ENCODE assay signal across 24 cellular contexts in the genomic region with DNA sequence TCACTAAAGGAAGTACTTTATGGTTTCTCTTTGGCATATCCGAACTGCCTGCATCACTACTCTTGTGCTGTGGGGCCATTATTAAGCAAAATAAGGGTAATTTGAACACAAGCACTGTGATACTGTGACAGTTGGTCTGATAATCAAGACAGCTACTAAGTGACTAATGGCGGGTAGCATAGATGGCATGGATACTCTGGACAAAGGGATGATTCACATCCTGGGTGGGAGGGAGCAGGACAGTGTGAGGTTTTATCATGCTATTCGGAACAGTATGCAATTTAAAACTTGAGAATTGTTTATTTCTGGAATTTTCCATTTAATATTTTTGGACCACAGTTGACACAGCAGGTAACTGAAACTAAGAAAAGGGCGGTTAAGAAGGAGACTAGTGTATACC. TPM values are rescaled to one million over a fixed set of nuclear protein-coding genes. Genes with fewer than 3 reads are reported as not detected.
A peak's percentile ranks its signal among the peaks of the same experiment; 100 is the strongest.
DNase-seq lines count a peak whose midpoint lies in the region; FAIRE-seq and TF ChIP-seq lines count a peak whose summit lies in the region.
"Had no signal": no experiment of that assay in that cellular context is flagged by ENCODE, and none has a peak within 500 bp of the region (broad histone marks: within the 10 kb centered on the region; RNA-seq: fewer than 3 reads in every experiment).

No MANE protein-coding gene starts in this region.

- H3K27ac ChIP-seq in astrocyte (ENCODE audit: low read depth, low read length): no peak overlapping the region
- H3K27ac ChIP-seq: SK-N-MC had no signal

- FAIRE-seq in astrocyte (lab: Jason Lieb, UNC): peak; percentile 13
- FAIRE-seq: colon, endothelial cell of umbilical vein, GM12878, H1, islet of Langerhans had no signal

- peak; percentile 3 for DNase-seq in Caki2 (ENCODE audit: low read depth)
- peak; percentile 78 for DNase-seq in LHCN-M2 (ENCODE audit: low read depth)
- peak; percentile 34 for DNase-seq in astrocyte (ENCODE audit: low read depth)
- peak; percentile 56 for DNase-seq in kidney tubule cell (ENCODE audit: low spot score)
- no peak for DNase-seq in activated T-helper 1 cell treated with anti-CD3 and anti-CD28 coated beads, Interleukin-12 subunit alpha, Interleukin-12 subunit beta, Interleukin-2, Interleukin-4 antibody, amounts not matched to agents 30 ng/mL and 10 ng/mL and 1 ng/mL, durations not matched to agents 14 hours and 24 hours and 36 hours (ENCODE audit: low spot score)
- no peak for DNase-seq in activated naive CD8-positive, alpha-beta T cell treated with anti-CD3 and anti-CD28 coated beads for 36 hours
- DNase-seq in germinal center (ENCODE audit: low spot score): no peak
- DNase-seq in NCI-H146 treated with DMSO at 0.1 percent for 48 hours (lab: John Stamatoyannopoulos, UW; ENCODE audit: unreplicated experiment): no peak
- DNase-seq: activated CD4-positive, alpha-beta memory T cell treated with anti-CD3 and anti-CD28 coated beads, Interleukin-2, amount 10 ng/mL, durations not matched to agents 7 days and 5 days; head of caudate nucleus; mesendoderm; MV-4-11; NCI-H2029 treated with DMSO at 0.1 percent for 48 hours; NCI-H524; retina; stimulated activated CD4-positive, alpha-beta T cell treated with anti-CD3 and anti-CD28 coated beads, Interleukin-15, amount 100 ng/mL, for 24 hours had no signal

- no peak overlapping the region for H2AFZ ChIP-seq in astrocyte (ENCODE audit: low read depth, low read length)

- in situ Hi-C loops in Caki2 (cut with HindIII; ENCODE audit: low pct_unique_long_range_greater_than_20kb, low sequenced_read_pairs): no loop called here

- TF ChIP-seq CTCF in astrocyte (IDR thresholded peaks at IDR 0.05; ENCODE audit: insufficient read depth, low read depth, low read length): no peak

- peaks cover 4% of the 10 kb centered on the region for H3K4me1 Mint-ChIP-seq in astrocyte (ENCODE audit: low read depth, unreplicated experiment)
- H3K4me1 Mint-ChIP-seq in activated T-helper 1 cell treated with anti-CD3 and anti-CD28 coated beads, Interleukin-12 subunit alpha, Interleukin-12 subunit beta, Interleukin-2, Interleukin-4 antibody, amounts not matched to agents 30 ng/mL and 10 ng/mL and 1 ng/mL, durations not matched to agents 14 hours and 24 hours and 36 hours (ENCODE audit: low read depth): no peaks in the 10 kb centered on the region
- no peaks in the 10 kb centered on the region for H3K4me1 Mint-ChIP-seq in activated naive CD8-positive, alpha-beta T cell treated with anti-CD3 and anti-CD28 coated beads for 36 hours
- H3K4me1 Mint-ChIP-seq: activated CD4-positive, alpha-beta memory T cell treated with anti-CD3 and anti-CD28 coated beads, Interleukin-2, amount 10 ng/mL, durations not matched to agents 7 days and 5 days had no signal

- no peaks in the 10 kb centered on the region for H3K9me3 ChIP-seq in astrocyte (ENCODE audit: insufficient read depth, low read depth, low read length)

- no peaks in the 10 kb centered on the region for H3K27me3 ChIP-seq in astrocyte (ENCODE audit: insufficient read depth, low read length)

- intact Hi-C loops in activated T-helper 1 cell treated with anti-CD3 and anti-CD28 coated beads, Interleukin-12 subunit alpha, Interleukin-12 subunit beta, Interleukin-2, Interleukin-4 antibody, amounts not matched to agents 30 ng/mL and 10 ng/mL and 1 ng/mL, durations not matched to agents 14 hours and 24 hours and 36 hours (cut with micrococcal nuclease): no loop called here

- H3K36me3 ChIP-seq in astrocyte (ENCODE audit: insufficient read depth, low read length): no peaks in the 10 kb centered on the region

- no peak overlapping the region for H3K27ac Mint-ChIP-seq in astrocyte (ENCODE audit: unreplicated experiment)
- H3K27ac Mint-ChIP-seq in activated T-helper 1 cell treated with anti-CD3 and anti-CD28 coated beads, Interleukin-12 subunit alpha, Interleukin-12 subunit beta, Interleukin-2, Interleukin-4 antibody, amounts not matched to agents 30 ng/mL and 10 ng/mL and 1 ng/mL, durations not matched to agents 14 hours and 24 hours and 36 hours: no peak overlapping the region
- no peak overlapping the region for H3K27ac Mint-ChIP-seq in activated naive CD8-positive, alpha-beta T cell treated with anti-CD3 and anti-CD28 coated beads for 36 hours
- H3K27ac Mint-ChIP-seq: activated CD4-positive, alpha-beta memory T cell treated with anti-CD3 and anti-CD28 coated beads, Interleukin-2, amount 10 ng/mL, durations not matched to agents 7 days and 5 days; stimulated activated naive CD8-positive, alpha-beta T cell treated with anti-CD3 and anti-CD28 coated beads, Interleukin-15, Interleukin-2, amounts not matched to agents 100 ng/mL and 50 ng/mL, for 24 hours had no signal

- H3K4me3 ChIP-seq in astrocyte (ENCODE audit: insufficient read depth, low read depth, low read length): no peak overlapping the region
- H3K4me3 ChIP-seq: GM12878, SK-N-MC had no signal

- H4K20me1 ChIP-seq in astrocyte (ENCODE audit: insufficient read depth, low read length): no peaks in the 10 kb centered on the region

- no peak overlapping the region for H3K9ac ChIP-seq in astrocyte (ENCODE audit: low read length)

- H3K79me2 ChIP-seq in astrocyte (ENCODE audit: insufficient read depth, low read length): no peaks in the 10 kb centered on the region

- H3K36me3 Mint-ChIP-seq in astrocyte (ENCODE audit: low read depth, unreplicated experiment): peaks cover 5% of the 10 kb centered on the region
- peaks cover 2% of the 10 kb centered on the region for H3K36me3 Mint-ChIP-seq in activated T-helper 1 cell treated with anti-CD3 and anti-CD28 coated beads, Interleukin-12 subunit alpha, Interleukin-12 subunit beta, Interleukin-2, Interleukin-4 antibody, amounts not matched to agents 30 ng/mL and 10 ng/mL and 1 ng/mL, durations not matched to agents 14 hours and 24 hours and 36 hours (ENCODE audit: low read depth)
- H3K36me3 Mint-ChIP-seq in activated naive CD8-positive, alpha-beta T cell treated with anti-CD3 and anti-CD28 coated beads for 36 hours: peaks cover 5% of the 10 kb centered on the region

- H3K4me2 ChIP-seq in astrocyte (ENCODE audit: low read length): peak overlapping the region; percentile 50

- H3K4me3 Mint-ChIP-seq in astrocyte (ENCODE audit: unreplicated experiment): no peak overlapping the region
- H3K4me3 Mint-ChIP-seq in activated T-helper 1 cell treated with anti-CD3 and anti-CD28 coated beads, Interleukin-12 subunit alpha, Interleukin-12 subunit beta, Interleukin-2, Interleukin-4 antibody, amounts not matched to agents 30 ng/mL and 10 ng/mL and 1 ng/mL, durations not matched to agents 14 hours and 24 hours and 36 hours: no peak overlapping the region
- no peak overlapping the region for H3K4me3 Mint-ChIP-seq in activated naive CD8-positive, alpha-beta T cell treated with anti-CD3 and anti-CD28 coated beads for 36 hours
- H3K4me3 Mint-ChIP-seq: activated CD4-positive, alpha-beta memory T cell treated with anti-CD3 and anti-CD28 coated beads, Interleukin-2, amount 10 ng/mL, durations not matched to agents 7 days and 5 days; stimulated activated naive CD8-positive, alpha-beta T cell treated with anti-CD3 and anti-CD28 coated beads, Interleukin-15, Interleukin-2, amounts not matched to agents 100 ng/mL and 50 ng/mL, for 24 hours had no signal

- no peaks in the 10 kb centered on the region for H3K27me3 Mint-ChIP-seq in astrocyte (ENCODE audit: low read depth, unreplicated experiment)
- H3K27me3 Mint-ChIP-seq in activated T-helper 1 cell treated with anti-CD3 and anti-CD28 coated beads, Interleukin-12 subunit alpha, Interleukin-12 subunit beta, Interleukin-2, Interleukin-4 antibody, amounts not matched to agents 30 ng/mL and 10 ng/mL and 1 ng/mL, durations not matched to agents 14 hours and 24 hours and 36 hours (ENCODE audit: insufficient read depth): no peaks in the 10 kb centered on the region
- no peaks in the 10 kb centered on the region for H3K27me3 Mint-ChIP-seq in activated naive CD8-positive, alpha-beta T cell treated with anti-CD3 and anti-CD28 coated beads for 36 hours
- H3K27me3 Mint-ChIP-seq: activated CD4-positive, alpha-beta memory T cell treated with anti-CD3 and anti-CD28 coated beads, Interleukin-2, amount 10 ng/mL, durations not matched to agents 7 days and 5 days; stimulated activated naive CD8-positive, alpha-beta T cell treated with anti-CD3 and anti-CD28 coated beads, Interleukin-15, Interleukin-2, amounts not matched to agents 100 ng/mL and 50 ng/mL, for 24 hours had no signal

- H3K9me3 Mint-ChIP-seq in astrocyte (ENCODE audit: unreplicated experiment): no peaks in the 10 kb centered on the region
- no peaks in the 10 kb centered on the region for H3K9me3 Mint-ChIP-seq in activated T-helper 1 cell treated with anti-CD3 and anti-CD28 coated beads, Interleukin-12 subunit alpha, Interleukin-12 subunit beta, Interleukin-2, Interleukin-4 antibody, amounts not matched to agents 30 ng/mL and 10 ng/mL and 1 ng/mL, durations not matched to agents 14 hours and 24 hours and 36 hours
- no peaks in the 10 kb centered on the region for H3K9me3 Mint-ChIP-seq in activated naive CD8-positive, alpha-beta T cell treated with anti-CD3 and anti-CD28 coated beads for 36 hours
- H3K9me3 Mint-ChIP-seq: activated CD4-positive, alpha-beta memory T cell treated with anti-CD3 and anti-CD28 coated beads, Interleukin-2, amount 10 ng/mL, durations not matched to agents 7 days and 5 days; stimulated activated naive CD8-positive, alpha-beta T cell treated with anti-CD3 and anti-CD28 coated beads, Interleukin-15, Interleukin-2, amounts not matched to agents 100 ng/mL and 50 ng/mL, for 24 hours had no signal

- no peaks in the 10 kb centered on the region for H3K4me1 ChIP-seq in astrocyte (ENCODE audit: insufficient read depth, low read length)

RNA-seq across cellular contexts. Expression of gene CITED1, which starts 52.6 kb away (rescaled TPM):
- total RNA-seq in Caki2 (2014; rRNA removed; shearing (Covaris generic); ENCODE audit: low replicate concordance): not detected in 2 replicates
- total RNA-seq in LHCN-M2 (2014; rRNA removed) (0.17 and 1.0 TPM in 2 replicates), astrocyte (0.75 TPM in 1 of 2 replicates, not detected in the other)
- polyA plus RNA-seq in LHCN-M2 (2012): 0.12 TPM
- 0.78 TPM in 1 of 2 replicates, not detected in the other for total RNA-seq in activated T-helper 1 cell treated with anti-CD3 and anti-CD28 coated beads, Interleukin-12 subunit alpha, Interleukin-12 subunit beta, Interleukin-2, Interleukin-4 antibody, amounts not matched to agents 30 ng/mL and 10 ng/mL and 1 ng/mL, durations not matched to agents 14 hours and 24 hours and 36 hours
- not detected for total RNA-seq in activated naive CD8-positive, alpha-beta T cell treated with anti-CD3 and anti-CD28 coated beads for 36 hours
- total RNA-seq: activated CD4-positive, alpha-beta memory T cell treated with anti-CD3 and anti-CD28 coated beads, Interleukin-2, amount 10 ng/mL, durations not matched to agents 7 days and 5 days; endothelial cell of umbilical vein; GM12878; ureter had no signal
- polyA plus RNA-seq: endothelial cell of umbilical vein had no signal

Comparison
In these comparisons a context has a peak if more than half of its experiments do, and no peak if none do; other contexts are left out.
1. DNase-seq: peak in Caki2 (single experiment), LHCN-M2 (single experiment), astrocyte (single experiment) and kidney tubule cell (single experiment); none in activated T-helper 1 cell treated with anti-CD3 and anti-CD28 coated beads, Interleukin-12 subunit alpha, Interleukin-12 subunit beta, Interleukin-2, Interleukin-4 antibody, amounts not matched to agents 30 ng/mL and 10 ng/mL and 1 ng/mL, durations not matched to agents 14 hours and 24 hours and 36 hours (single experiment), activated naive CD8-positive, alpha-beta T cell treated with anti-CD3 and anti-CD28 coated beads for 36 hours (single experiment), germinal center (single experiment) and NCI-H146 treated with DMSO at 0.1 percent for 48 hours (single experiment).